Comparison of ENCODE assay signal across 9 cellular contexts in the genomic region with DNA sequence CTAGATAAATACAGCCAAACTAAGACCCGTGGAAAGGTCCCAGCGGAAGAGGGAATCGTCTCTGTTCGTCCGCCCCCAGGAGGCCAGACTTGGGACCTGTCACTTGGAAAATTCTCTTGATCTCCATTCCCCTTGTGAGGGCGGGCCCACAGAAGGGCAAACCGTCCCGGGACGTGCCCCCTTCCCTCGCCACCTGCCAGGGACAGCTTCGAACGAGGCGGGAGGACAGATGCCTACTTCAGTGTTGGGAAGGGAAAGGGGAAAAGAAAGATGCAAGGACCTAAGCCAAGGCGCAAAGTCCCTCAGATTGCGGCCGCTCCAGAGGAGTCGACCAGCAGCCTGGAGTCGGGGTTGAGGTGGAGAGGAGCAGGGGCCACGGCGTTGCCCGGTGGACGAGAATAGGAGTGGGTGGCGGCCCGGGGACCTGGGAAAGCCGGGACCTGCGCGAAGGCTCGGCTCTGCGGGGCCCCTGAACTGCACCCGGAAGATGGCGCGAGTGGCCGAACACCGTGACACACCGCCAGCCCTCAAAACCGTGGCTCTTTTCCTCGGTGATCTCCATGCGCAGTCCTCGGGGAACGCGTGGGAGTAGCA. TPM values are rescaled to one million over a fixed set of nuclear protein-coding genes. Genes with fewer than 3 reads are reported as not detected.
DNase-seq lines count a peak whose midpoint lies in the region; ATAC-seq, FAIRE-seq and TF ChIP-seq lines count a peak whose summit lies in the region.
"Had no signal": no experiment of that assay in that cellular context is flagged by ENCODE, and none has a peak within 500 bp of the region (broad histone marks: within the 10 kb centered on the region; RNA-seq: fewer than 3 reads in every experiment).

No MANE protein-coding gene starts in this region.

- H3K9ac ChIP-seq in NT2/D1 (ENCODE audit: insufficient read length, low read depth) (peak overlapping the region; percentile 61), trophoblast cell (ENCODE audit: low read length) (no peak overlapping the region)

- no peaks in the 10 kb centered on the region for H3K79me2 ChIP-seq in trophoblast cell (ENCODE audit: control insufficient read depth, insufficient read depth, low read length, poor library complexity)

- DNase-seq in D721Med (ENCODE audit: insufficient read length, low spot score): no peak
- DNase-seq in NT2/D1 (ENCODE audit: low read depth, low spot score): no peak
- peak; percentile 18 for DNase-seq in glomerular visceral epithelial cell (ENCODE audit: extremely low spot score)
- DNase-seq in trophoblast cell: no peak
- DNase-seq in ACHN: no peak
- DNase-seq in HPDE6-E6E7 (ENCODE audit: extremely low spot score): no peak
- DNase-seq: erythroblast had no signal

- ATAC-seq in HG03095 (IDR thresholded peaks at IDR 0.05; ENCODE audit: unreplicated experiment) (no peak), GM18868 (IDR thresholded peaks at IDR 0.05; ENCODE audit: unreplicated experiment) (no peak)

- no peaks in the 10 kb centered on the region for H3K79me1 ChIP-seq in trophoblast cell (ENCODE audit: low read length)

- no peak overlapping the region for H3K4ac ChIP-seq in trophoblast cell (ENCODE audit: low read depth, low read length)

- no peaks in the 10 kb centered on the region for H3K9me3 ChIP-seq in NT2/D1 (ENCODE audit: insufficient read depth, low read length)
- H3K9me3 ChIP-seq in trophoblast cell (ENCODE audit: insufficient read depth, low read depth, low read length): peaks cover 5% of the 10 kb centered on the region

- H2AFZ ChIP-seq in trophoblast cell (ENCODE audit: insufficient read depth, low read length, poor library complexity): no peak overlapping the region

- no peak overlapping the region for H3K27ac ChIP-seq in trophoblast cell (ENCODE audit: low read depth, low read length)

- no peak for FAIRE-seq in D721Med (lab: Jason Lieb, UNC)

- no peak overlapping the region for H2BK120ac ChIP-seq in trophoblast cell (ENCODE audit: insufficient read depth, low read length, poor library complexity)

- H3K27me3 ChIP-seq in NT2/D1 (ENCODE audit: insufficient read depth, insufficient read length): peaks cover 61% of the 10 kb centered on the region
- H3K27me3 ChIP-seq in trophoblast cell (ENCODE audit: insufficient read depth, low read length): peaks cover 52% of the 10 kb centered on the region

- H3K18ac ChIP-seq in trophoblast cell (ENCODE audit: low read length): no peak overlapping the region

- H3K4me2 ChIP-seq in trophoblast cell (ENCODE audit: low read length): peak overlapping the region; percentile 21

- no peak overlapping the region for H2BK12ac ChIP-seq in trophoblast cell (ENCODE audit: low read length)

- no peak overlapping the region for H4K8ac ChIP-seq in trophoblast cell (ENCODE audit: low read depth, low read length)

- H3K4me1 ChIP-seq in NT2/D1 (ENCODE audit: insufficient read depth, insufficient read length) (no peaks in the 10 kb centered on the region), trophoblast cell (ENCODE audit: control insufficient read depth in 1 of 2, insufficient read depth in 2 of 2, low read length in 2 of 2) (peaks cover 5 to 6% of the 10 kb centered on the region in 2 experiments)

- in situ Hi-C loops in ACHN (cut with HindIII; ENCODE audit: low pct_ligation_motif_present, low pct_unique_long_range_greater_than_20kb, low sequenced_read_pairs): no loop called here

- TF ChIP-seq CTCF in D721Med (IDR thresholded peaks at IDR 0.05; ENCODE audit: insufficient read depth, missing control alignments): peak; percentile 59

- no peak overlapping the region for H3K14ac ChIP-seq in trophoblast cell (ENCODE audit: low read length)

- H3K36me3 ChIP-seq in NT2/D1 (ENCODE audit: insufficient read depth, insufficient read length, low read length) (no peaks in the 10 kb centered on the region), trophoblast cell (ENCODE audit: control insufficient read depth in 1 of 2, insufficient read depth in 2 of 2, low read length in 2 of 2) (no peaks in the 10 kb centered on the region)

- H3K4me3 ChIP-seq in NT2/D1 (ENCODE audit: insufficient read length, low read depth) (peak overlapping the region; percentile 47), trophoblast cell (ENCODE audit: low read depth, low read length) (no peak overlapping the region)

- H4K91ac ChIP-seq in trophoblast cell (ENCODE audit: low read depth, low read length): no peak overlapping the region

- WGBS in trophoblast cell (ENCODE audit: extremely low coverage, insufficient coverage, insufficient read length): no CpG with 5 or more reads among the region's 41 CpGs

- no peak overlapping the region for H3K23ac ChIP-seq in trophoblast cell (ENCODE audit: low read length)

- H2AK5ac ChIP-seq in trophoblast cell (ENCODE audit: low read length): no peak overlapping the region

- H2BK5ac ChIP-seq in trophoblast cell (ENCODE audit: low read depth, low read length, poor library complexity): no peak overlapping the region

- no peak overlapping the region for H4K12ac ChIP-seq in trophoblast cell (ENCODE audit: low read depth, low read length)

RNA-seq across cellular contexts. Expression of a gene that starts 4.4 kb away (rescaled TPM):
- not detected in 2 replicates for polyA plus RNA-seq in trophoblast cell (2013)
